Comparison of ENCODE assay signal across 20 cellular contexts in the genomic region with DNA sequence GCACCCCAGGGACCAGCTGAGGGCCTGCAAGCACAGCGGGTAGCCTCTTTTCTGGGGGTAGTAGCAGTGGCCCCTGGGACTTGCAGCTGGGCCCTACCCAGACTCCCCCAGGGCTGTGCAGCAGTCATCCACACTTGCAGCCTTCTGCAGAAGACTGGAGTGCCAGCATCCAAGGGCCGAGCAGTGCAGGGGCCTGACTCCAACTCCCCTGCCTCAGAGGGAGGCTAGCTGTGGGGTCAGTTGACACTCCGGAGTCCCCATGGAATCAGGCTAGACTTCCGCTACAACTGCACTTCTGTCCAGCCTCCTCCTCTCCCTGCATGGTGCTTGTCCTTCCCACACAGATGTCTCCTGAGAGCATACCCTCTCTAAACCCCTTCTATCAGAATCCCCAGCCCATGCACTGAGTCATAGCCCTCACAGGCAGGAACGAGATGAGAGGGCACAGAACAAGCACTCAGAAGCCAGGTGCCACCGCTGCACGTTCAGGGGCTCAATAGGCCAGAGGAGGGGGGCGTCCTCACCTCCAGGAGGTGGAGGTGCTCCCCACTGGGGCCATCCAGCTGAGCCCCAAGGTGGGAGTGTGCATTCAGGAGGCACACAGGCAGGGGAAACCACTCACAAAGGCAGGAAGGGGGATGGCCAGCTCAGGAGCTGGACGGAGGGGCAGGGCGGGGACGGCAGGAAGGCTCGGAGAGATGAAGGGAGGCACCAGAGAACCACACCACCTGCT. TPM values are rescaled to one million over a fixed set of nuclear protein-coding genes. Genes with fewer than 3 reads are reported as not detected.
A peak's percentile ranks its signal among the peaks of the same experiment; 100 is the strongest.
DNase-seq lines count a peak whose midpoint lies in the region; ATAC-seq and TF ChIP-seq lines count a peak whose summit lies in the region.
"Had no signal": no experiment of that assay in that cellular context is flagged by ENCODE, and none has a peak within 500 bp of the region (broad histone marks: within the 10 kb centered on the region; RNA-seq: fewer than 3 reads in every experiment).

No MANE protein-coding gene starts in this region.

- DNase-seq in DMS53 (lab: John Stamatoyannopoulos, UW) (peak; percentile 75), NCI-H345 treated with DMSO at 0.1 percent for 48 hours (lab: John Stamatoyannopoulos, UW; ENCODE audit: unreplicated experiment) (peak; percentile 13), left lung (peak; percentile 29 to 55), NCI-H128 (lab: John Stamatoyannopoulos, UW; ENCODE audit: unreplicated experiment) (no peak), kidney tubule cell (ENCODE audit: low spot score) (no peak), OCI-M1 (lab: John Stamatoyannopoulos, UW) (no peak)
- DNase-seq: activated CD4-positive, alpha-beta T cell treated with anti-CD3 and anti-CD28 coated beads for 36 hours; activated naive CD8-positive, alpha-beta T cell treated with anti-CD3 and anti-CD28 coated beads for 36 hours; effector memory CD4-positive, alpha-beta T cell; EL; gastrocnemius medialis; NCI-H1694; SHP77 treated with DMSO at 0.1 percent for 48 hours; stimulated activated CD4-positive, alpha-beta T cell treated with anti-CD3 and anti-CD28 coated beads, Interleukin-12 subunit alpha, Interleukin-12 subunit beta, amount 100 ng/mL, for 4 hours; stomach; transverse colon had no signal

- no peak overlapping the region for H3K4me3 ChIP-seq in BLaER1
- no peak overlapping the region for H3K4me3 ChIP-seq in left lung
- H3K4me3 ChIP-seq: gastrocnemius medialis, HAP-1, stomach, transverse colon had no signal

- H3K27me3 ChIP-seq in BLaER1, result peaks cover 15% of the 10 kb centered on the region
- peaks cover 0 to 26% of the 10 kb centered on the region in 2 donors for H3K27me3 ChIP-seq in left lung
- H3K27me3 ChIP-seq: gastrocnemius medialis had no signal

- H3K4me2 ChIP-seq in BLaER1, result peak overlapping the region; percentile 78

- H3K4me1 ChIP-seq in BLaER1 (peaks cover 82% of the 10 kb centered on the region), left lung (peaks cover 0 to 12% of the 10 kb centered on the region in 2 donors)
- H3K4me1 ChIP-seq: gastrocnemius medialis, HAP-1, stomach, transverse colon had no signal

- peak; percentile 7 for ATAC-seq in left lung
- ATAC-seq in GM19351 (IDR thresholded peaks at IDR 0.05; ENCODE audit: unreplicated experiment), result no peak
- ATAC-seq: activated CD4-positive, alpha-beta T cell treated with anti-CD3 and anti-CD28 coated beads for 36 hours; gastrocnemius medialis had no signal

- TF ChIP-seq CTCF in left lung (IDR thresholded peaks at IDR 0.05), result no peak

- H3K9me3 ChIP-seq in BLaER1 (no peaks in the 10 kb centered on the region), left lung (no peaks in the 10 kb centered on the region)
- H3K9me3 ChIP-seq: gastrocnemius medialis, HAP-1, stomach, transverse colon had no signal

- H3K36me3 ChIP-seq in BLaER1 (no peaks in the 10 kb centered on the region), left lung (no peaks in the 10 kb centered on the region)
- H3K36me3 ChIP-seq: gastrocnemius medialis, HAP-1, stomach, transverse colon had no signal

- intact Hi-C loops in left lung (cut with DNase I), result no loop called here

- H3K9ac ChIP-seq in BLaER1, result peak overlapping the region; percentile 11; the same call in 1 of the 2 replicates

- H3K27ac ChIP-seq in BLaER1 (peak overlapping the region; percentile 54), left lung (no peak overlapping the region)
- H3K27ac ChIP-seq: gastrocnemius medialis, stomach, transverse colon had no signal

- no peaks in the 10 kb centered on the region for H4K20me1 ChIP-seq in BLaER1

RNA-seq across cellular contexts. Expression of gene RASGEF1A, which starts 7.5 kb away (rescaled TPM):
- 1 to 10 TPM; 2.0 to 3.1 TPM for total RNA-seq in left lung
- total RNA-seq: MCF 10A had no signal

Comparison
In these comparisons a context has a peak if more than half of its experiments do, and no peak if none do; other contexts are left out.
1. DNase-seq: peak in DMS53 (single experiment), NCI-H345 treated with DMSO at 0.1 percent for 48 hours (single experiment) and left lung (2 of 2); none in NCI-H128 (single experiment), kidney tubule cell (single experiment) and OCI-M1 (single experiment).